Comparison of ENCODE assay signal across 28 cellular contexts in the genomic region with DNA sequence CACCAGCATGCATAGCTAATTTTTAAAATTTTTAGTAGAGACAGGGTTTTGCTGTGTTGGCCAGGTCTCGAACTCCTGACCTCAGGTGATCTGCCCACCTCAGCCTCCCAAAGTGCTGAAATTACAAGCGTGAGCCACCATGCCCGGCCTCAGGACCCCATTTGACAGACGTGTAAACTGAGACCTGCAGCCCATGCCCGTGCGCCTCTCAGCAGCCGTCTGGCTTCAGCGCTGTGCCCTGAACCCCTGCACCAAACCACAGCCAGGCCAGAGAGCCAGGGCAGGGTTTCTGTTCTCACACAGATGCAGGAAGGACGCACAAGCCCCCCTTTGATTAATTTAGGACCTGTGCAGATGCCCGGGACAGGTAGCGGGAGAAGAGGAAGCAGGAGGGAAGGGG. TPM values are rescaled to one million over a fixed set of nuclear protein-coding genes. Genes with fewer than 3 reads are reported as not detected.
"Had no signal": no experiment of that assay in that cellular context is flagged by ENCODE, and none has a peak within 500 bp of the region (broad histone marks: within the 10 kb centered on the region; RNA-seq: fewer than 3 reads in every experiment).

No MANE protein-coding gene starts in this region.

- H3K36me3 Mint-ChIP-seq: activated naive CD8-positive, alpha-beta T cell; brain had no signal

- H3K4me1 Mint-ChIP-seq: activated CD4-positive, alpha-beta memory T cell treated with anti-CD3 and anti-CD28 coated beads, Interleukin-2, amount 10 ng/mL, durations not matched to agents 7 days and 5 days; brain had no signal

- FAIRE-seq: astrocyte had no signal

- DNase-seq: activated CD4-positive, alpha-beta memory T cell treated with anti-CD3 and anti-CD28 coated beads, Interleukin-2, amount 10 ng/mL, durations not matched to agents 7 days and 5 days; activated CD4-positive, alpha-beta T cell treated with anti-CD3 and anti-CD28 coated beads for 36 hours; activated CD4-positive, alpha-beta T cell treated with anti-CD3 and anti-CD28 coated beads, Interleukin-2, amount 50 U/mL, for 1 hour; activated gamma-delta T cell; activated naive CD4-positive, alpha-beta T cell treated with anti-CD3 and anti-CD28 coated beads for 36 hours; activated T-cell treated with anti-CD3 and anti-CD28 coated beads for 4 hours; activated T-cell treated with anti-CD3 and anti-CD28 coated beads, Interleukin-2, amount 50 U/mL, for 48 hours; amygdala; Karpas-422; MM.1S; NCI-H1105; NCI-H1436; NCI-H1694 treated with DMSO at 0.1 percent for 48 hours; NCI-H2029 treated with DMSO at 0.1 percent for 48 hours; NCI-H345; NCI-H510A; NCI-H526 treated with DMSO at 0.1 percent for 48 hours; NK-92 treated with Interleukin-12 subunit alpha and Interleukin-12 subunit beta, amount 100 ng/mL, for 24 hours; Peyer's patch; SHP77 had no signal

- H3K27ac Mint-ChIP-seq: activated CD4-positive, alpha-beta memory T cell treated with anti-CD3 and anti-CD28 coated beads, Interleukin-2, amount 10 ng/mL, durations not matched to agents 7 days and 5 days; activated CD4-positive, alpha-beta T cell treated with anti-CD3 and anti-CD28 coated beads for 36 hours; activated naive CD4-positive, alpha-beta T cell treated with anti-CD3 and anti-CD28 coated beads for 36 hours; activated naive CD8-positive, alpha-beta T cell; activated T-helper 17 cell treated with anti-CD3 and anti-CD28 coated beads, Interleukin-2, amount 50 U/mL, for 72 hours; brain; T-helper 1 cell treated with Interleukin-12 subunit alpha and Interleukin-12 subunit beta and Interleukin-4 antibody, amounts not matched to agents 30 μg/mL and 1 μg/mL, for 36 hours had no signal

- ATAC-seq: activated CD4-positive, alpha-beta T cell treated with anti-CD3 and anti-CD28 coated beads for 36 hours; activated T-helper 17 cell treated with anti-CD3 and anti-CD28 coated beads, Interleukin-2, amount 50 U/mL, for 72 hours had no signal

- H3K4me3 ChIP-seq: Peyer's patch, SJSA1 had no signal

- H3K9me3 Mint-ChIP-seq: activated CD4-positive, alpha-beta memory T cell treated with anti-CD3 and anti-CD28 coated beads, Interleukin-2, amount 10 ng/mL, durations not matched to agents 7 days and 5 days; activated naive CD4-positive, alpha-beta T cell treated with anti-CD3 and anti-CD28 coated beads for 36 hours; activated T-helper 17 cell treated with anti-CD3 and anti-CD28 coated beads, Interleukin-2, amount 50 U/mL, for 72 hours; brain; T-helper 1 cell treated with Interleukin-12 subunit alpha and Interleukin-12 subunit beta and Interleukin-4 antibody, amounts not matched to agents 30 μg/mL and 1 μg/mL, for 36 hours had no signal

- H3K27me3 ChIP-seq: Peyer's patch, SJSA1 had no signal

- H3K27ac ChIP-seq: Peyer's patch, RWPE1, SJSA1 had no signal

- H3K4me1 ChIP-seq: SJSA1 had no signal

- H3K9me3 ChIP-seq: Peyer's patch, SJSA1 had no signal

- H3K36me3 ChIP-seq: Peyer's patch, SJSA1 had no signal

- H3K4me3 Mint-ChIP-seq: activated CD4-positive, alpha-beta memory T cell treated with anti-CD3 and anti-CD28 coated beads, Interleukin-2, amount 10 ng/mL, durations not matched to agents 7 days and 5 days; activated CD4-positive, alpha-beta T cell treated with anti-CD3 and anti-CD28 coated beads for 36 hours; activated naive CD4-positive, alpha-beta T cell treated with anti-CD3 and anti-CD28 coated beads for 36 hours; activated naive CD8-positive, alpha-beta T cell; activated T-helper 17 cell treated with anti-CD3 and anti-CD28 coated beads, Interleukin-2, amount 50 U/mL, for 72 hours; brain; T-helper 1 cell treated with Interleukin-12 subunit alpha and Interleukin-12 subunit beta and Interleukin-4 antibody, amounts not matched to agents 30 μg/mL and 1 μg/mL, for 36 hours had no signal

RNA-seq across cellular contexts. Expression of a gene that starts 7.3 kb away (rescaled TPM):
- total RNA-seq: activated CD4-positive, alpha-beta memory T cell treated with anti-CD3 and anti-CD28 coated beads, Interleukin-2, amount 10 ng/mL, durations not matched to agents 7 days and 5 days; activated CD8-positive, alpha-beta memory T cell treated with anti-CD3 and anti-CD28 coated beads for 36 hours; astrocyte; SJSA1 had no signal

RNA-seq across cellular contexts. Expression of a gene that starts 11.4 kb away (rescaled TPM):
- total RNA-seq: astrocyte had no signal

RNA-seq across cellular contexts. Expression of a gene that starts 17.8 kb away (rescaled TPM):
- total RNA-seq: astrocyte, SJSA1 had no signal

RNA-seq across cellular contexts. Expression of a gene that starts 30.4 kb away (rescaled TPM):
- total RNA-seq: activated CD8-positive, alpha-beta memory T cell treated with anti-CD3 and anti-CD28 coated beads for 36 hours; astrocyte; SJSA1 had no signal

RNA-seq across cellular contexts. Expression of a gene that starts 48.5 kb away (rescaled TPM):
- total RNA-seq: activated CD4-positive, alpha-beta memory T cell treated with anti-CD3 and anti-CD28 coated beads, Interleukin-2, amount 10 ng/mL, durations not matched to agents 7 days and 5 days; activated CD8-positive, alpha-beta memory T cell treated with anti-CD3 and anti-CD28 coated beads for 36 hours; astrocyte had no signal
